In the genomic region with DNA sequence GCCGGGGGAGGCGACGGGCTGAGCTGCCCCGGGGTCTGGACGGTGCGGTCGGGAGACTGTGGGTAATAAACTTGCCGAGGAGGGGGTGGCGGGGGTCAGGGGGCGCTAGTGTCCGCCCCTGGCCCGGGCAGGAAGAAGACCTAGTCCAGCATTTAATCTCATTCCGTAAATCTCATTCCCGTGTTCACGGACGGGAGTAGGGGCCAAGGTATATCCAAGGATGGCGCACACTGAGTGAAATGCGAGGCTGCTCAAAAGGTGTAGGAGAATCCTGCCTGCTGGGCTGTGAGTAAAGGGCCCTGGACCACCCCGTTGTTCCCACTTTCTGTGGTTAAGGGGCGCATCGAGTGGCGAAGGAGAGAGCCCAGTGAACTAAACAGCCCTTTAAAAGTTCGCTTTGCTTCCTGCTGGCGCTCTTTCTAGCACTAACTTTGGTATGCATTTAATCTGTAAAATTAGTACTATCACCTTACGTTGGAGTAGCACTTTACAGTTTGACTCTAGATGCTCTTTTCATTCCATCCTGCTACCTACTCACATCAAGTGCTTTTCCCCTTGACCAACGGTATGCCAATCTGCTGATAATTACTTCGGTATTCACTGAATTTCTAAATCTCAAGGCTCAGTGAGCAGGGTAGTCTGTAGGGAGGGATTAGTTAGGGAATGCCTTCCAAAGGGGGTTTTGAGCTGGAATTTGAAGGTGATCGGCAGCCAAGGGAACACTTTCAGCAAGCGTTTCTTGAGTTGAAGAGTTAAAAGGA, we compare ENCODE assay signal across 8 cellular contexts. TPM values are rescaled to one million over a fixed set of nuclear protein-coding genes. Genes with fewer than 3 reads are reported as not detected.
DNase-seq lines count a peak whose midpoint lies in the region; ATAC-seq and TF ChIP-seq lines count a peak whose summit lies in the region.

No MANE protein-coding gene starts in this region.

- H3K4me1 Mint-ChIP-seq in activated naive CD4-positive, alpha-beta T cell treated with anti-CD3 and anti-CD28 coated beads, Interleukin-2, amount 50 U/mL, for 24 hours: peaks cover 41% of the 10 kb centered on the region
- peaks cover 34 to 43% (median 35%) of the 10 kb centered on the region in 3 donors for H3K4me1 Mint-ChIP-seq in T-cell

- peaks cover 4% of the 10 kb centered on the region for H3K36me3 Mint-ChIP-seq in activated naive CD4-positive, alpha-beta T cell treated with anti-CD3 and anti-CD28 coated beads, Interleukin-2, amount 50 U/mL, for 24 hours
- peaks cover 3% of the 10 kb centered on the region for H3K36me3 Mint-ChIP-seq in T-cell

- no peak for DNase-seq in activated naive CD4-positive, alpha-beta T cell treated with Interleukin-2 at 50 U/mL for 16 hours
- DNase-seq in T-cell: peak in 3 of 34 experiments; percentile 3 to 13 (median 6)
- DNase-seq in foreskin keratinocyte: peak in 1 of 2 donors; percentile 36
- DNase-seq in gastrocnemius medialis: no peak
- no peak for DNase-seq in EL
- no peak for DNase-seq in HuH-7 (ENCODE audit: low spot score)
- no peak for DNase-seq in NK-92 treated with Interleukin-12 subunit alpha and Interleukin-12 subunit beta, amount 100 ng/mL, for 24 hours (lab: John Stamatoyannopoulos, UW)

- H3K4me3 Mint-ChIP-seq in activated naive CD4-positive, alpha-beta T cell treated with anti-CD3 and anti-CD28 coated beads, Interleukin-2, amount 50 U/mL, for 24 hours: peak overlapping the region; percentile 88
- H3K4me3 Mint-ChIP-seq in T-cell: peak overlapping the region; percentile 84 to 89 (median 86)

- H3K4me1 ChIP-seq in foreskin keratinocyte (peaks cover 46% of the 10 kb centered on the region), gastrocnemius medialis (peaks cover 14 to 25% of the 10 kb centered on the region in 2 donors)

- CTCF ChIA-PET in T-cell (lab: Charles Lee): interaction anchor here (0.6 to 2.5 kb wide), 6 partner anchors 17 to 197 kb away, joined by 3 to 6 read pairs (median 4); a partner anchor contains a TSS

- no peaks in the 10 kb centered on the region for H3K9me3 Mint-ChIP-seq in activated naive CD4-positive, alpha-beta T cell treated with anti-CD3 and anti-CD28 coated beads, Interleukin-2, amount 50 U/mL, for 24 hours
- H3K9me3 Mint-ChIP-seq in T-cell: no peaks in the 10 kb centered on the region

- no peaks in the 10 kb centered on the region for H3K9me3 ChIP-seq in gastrocnemius medialis

- no peaks in the 10 kb centered on the region for H3K27me3 Mint-ChIP-seq in activated naive CD4-positive, alpha-beta T cell treated with anti-CD3 and anti-CD28 coated beads, Interleukin-2, amount 50 U/mL, for 24 hours
- H3K27me3 Mint-ChIP-seq in T-cell: no peaks in the 10 kb centered on the region

- H3K27ac ChIP-seq in foreskin keratinocyte (peak overlapping the region; percentile 88), gastrocnemius medialis (peak overlapping the region; percentile 82 to 92 (median 84))

- no peak for ATAC-seq in T-cell (replicated peaks in 1 of 4)
- no peak for ATAC-seq in foreskin keratinocyte
- ATAC-seq in gastrocnemius medialis: peak in 1 of 2 donors; percentile 3

- POLR2A ChIA-PET in T-cell (lab: Charles Lee): interaction anchor here in 1 of 2 donors (0.6 kb wide), 1 partner anchor 25 kb away, joined by 12 read pairs; no protein-coding TSS in a partner anchor

- TF ChIP-seq POLR2A in gastrocnemius medialis (IDR thresholded peaks at IDR 0.05): no peak

- in situ Hi-C loops in gastrocnemius medialis (cut with MboI; ENCODE audit: low sequenced_read_pairs in 4 of 4): loop anchor here in 1 of 4 donors (25.0 kb wide), 1 partner anchor 245 kb away; no protein-coding TSS in a partner anchor

- intact Hi-C loops in gastrocnemius medialis (cut with DNase I; ENCODE audit: low total_unique reads): loop anchor here (10.0 kb wide), 1 partner anchor 217 kb away; a partner anchor contains a TSS

- H3K4me3 ChIP-seq in gastrocnemius medialis: peak overlapping the region; percentile 66 to 93 (median 72)

- no peaks in the 10 kb centered on the region for H3K36me3 ChIP-seq in gastrocnemius medialis

- H3K27me3 ChIP-seq in foreskin keratinocyte: no peaks in the 10 kb centered on the region
- H3K27me3 ChIP-seq in gastrocnemius medialis: no peaks in the 10 kb centered on the region

- TF ChIP-seq CTCF in foreskin keratinocyte (conservative IDR thresholded peaks at IDR 0.05): no peak
- no peak for TF ChIP-seq CTCF in gastrocnemius medialis (IDR thresholded peaks at IDR 0.05 in 4 of 5, conservative IDR thresholded peaks at IDR 0.05 in 1 of 5)

- H3K27ac Mint-ChIP-seq in activated naive CD4-positive, alpha-beta T cell treated with anti-CD3 and anti-CD28 coated beads, Interleukin-2, amount 50 U/mL, for 24 hours: peak overlapping the region; percentile 70
- H3K27ac Mint-ChIP-seq in T-cell: peak overlapping the region; percentile 63 to 71

RNA-seq across cellular contexts. Expression of a gene that starts 0.7 kb away (rescaled TPM):
- 10 to 100 TPM in 2 of 5 donors, 1 to 10 TPM in 3; 5.9 to 12.4 (median 9.4) TPM for total RNA-seq in T-cell
- 4.3 and 5.2 TPM in 2 replicates for total RNA-seq in foreskin keratinocyte
- 1.0 and 1.1 TPM in 2 replicates for polyA plus RNA-seq in foreskin keratinocyte
- total RNA-seq in gastrocnemius medialis: 10 to 100 TPM in 1 of 4 donors, 1 to 10 TPM in 2, under 1 TPM in 1; 0.72 to 15.3 (median 2.3) TPM

RNA-seq across cellular contexts. Expression of a gene that starts 40.8 kb away (rescaled TPM):
- total RNA-seq in T-cell: under 1 TPM; 0.25 to 0.88 (median 0.42) TPM
- total RNA-seq in foreskin keratinocyte: 0.07 TPM in 2 replicates
- polyA plus RNA-seq in foreskin keratinocyte: 0.06 TPM in 2 replicates
- total RNA-seq in gastrocnemius medialis: 10 to 100 TPM in 1 of 4 donors, 1 to 10 TPM in 3; 5.3 to 12.5 (median 8.2) TPM
